1 cellular context compared by ENCODE assay signal in genomic region chr11:62678770-62679696, GRCh38.
TF ChIP-seq lines count a peak whose summit lies in the region.

UBXN1 (minus strand) TSS chr11:62679073; CDS start chr11:62678923, 150 bp downstream.

TF ChIP-seq in HepG2, 621 proteins besides CTCF, POLR2A, EP300 and RAD21 (continued from another document and continues in another):
- TF ChIP-seq KIAA2018 (CRISPR knock-in tag; IDR thresholded peaks at IDR 0.05; ENCODE audit: borderline replicate concordance) (no peak), CEBPG (CRISPR knock-in tag; IDR thresholded peaks at IDR 0.05) (no peak), HNRNPH1 (optimal IDR thresholded peaks at IDR 0.05; ENCODE audit: low read depth, low read length) (peak; percentile 51), ATF7-NPFF (CRISPR knock-in tag; IDR thresholded peaks at IDR 0.05; ENCODE audit: low read depth) (peak; percentile 38; the same call in 1 of the 2 replicates), EEA1 (CRISPR knock-in tag; IDR thresholded peaks at IDR 0.05; ENCODE audit: borderline replicate concordance) (no peak), ZNF644 (CRISPR knock-in tag; IDR thresholded peaks at IDR 0.05; ENCODE audit: low read depth) (no peak), ZNF891 (CRISPR knock-in tag; IDR thresholded peaks at IDR 0.05) (peak; percentile 76), ERF (CRISPR knock-in tag; IDR thresholded peaks at IDR 0.05) (peak; percentile 63; the same call in 1 of the 2 replicates), PHF21A (CRISPR knock-in tag; IDR thresholded peaks at IDR 0.05) (peak; percentile 59; the same call in 1 of the 2 replicates), KMT2B (CRISPR knock-in tag; IDR thresholded peaks at IDR 0.05) (peak; percentile 94), IKZF5 (CRISPR knock-in tag; IDR thresholded peaks at IDR 0.05) (peak; percentile 60; the same call in 1 of the 2 replicates), ZNF383 (CRISPR knock-in tag; IDR thresholded peaks at IDR 0.05; ENCODE audit: borderline replicate concordance) (no peak), ZNF773 (CRISPR knock-in tag; IDR thresholded peaks at IDR 0.05; ENCODE audit: borderline replicate concordance) (no peak), ZNF550 (CRISPR knock-in tag; IDR thresholded peaks at IDR 0.05; ENCODE audit: borderline replicate concordance) (no peak), PLRG1 (conservative IDR thresholded peaks at IDR 0.05) (no peak), ZNF326 (CRISPR knock-in tag; IDR thresholded peaks at IDR 0.05; ENCODE audit: borderline replicate concordance) (no peak), TOE1 (CRISPR knock-in tag; IDR thresholded peaks at IDR 0.05) (no peak), MED8 (CRISPR knock-in tag; IDR thresholded peaks at IDR 0.05; ENCODE audit: insufficient replicate concordance) (peak; percentile 63), TBX3 (IDR thresholded peaks at IDR 0.05; ENCODE audit: borderline replicate concordance) (no peak), DMTF1 (CRISPR knock-in tag; IDR thresholded peaks at IDR 0.05) (no peak), ZNF556 (CRISPR knock-in tag; IDR thresholded peaks at IDR 0.05; ENCODE audit: borderline replicate concordance) (peak; percentile 64), ONECUT2 (CRISPR knock-in tag; IDR thresholded peaks at IDR 0.05) (peak; percentile 14; the same call in 1 of the 2 replicates), ZC3H13 (CRISPR knock-in tag; IDR thresholded peaks at IDR 0.05) (peak; percentile 36; the same call in 1 of the 2 replicates), ZNF552 (CRISPR knock-in tag; IDR thresholded peaks at IDR 0.05; ENCODE audit: borderline replicate concordance) (no peak), ZNF343 (CRISPR knock-in tag; IDR thresholded peaks at IDR 0.05) (no peak), ZNF564 (CRISPR knock-in tag; IDR thresholded peaks at IDR 0.05) (peak; percentile 61), SPEN (CRISPR knock-in tag; IDR thresholded peaks at IDR 0.05; ENCODE audit: low read depth) (peak; percentile 88), FOXK1 (CRISPR knock-in tag; IDR thresholded peaks at IDR 0.05; ENCODE audit: borderline replicate concordance, low read depth) (peak; percentile 91), ARID2 (CRISPR knock-in tag; IDR thresholded peaks at IDR 0.05; ENCODE audit: borderline replicate concordance) (peak; percentile 54; the same call in 1 of the 2 replicates), ZNF672 (CRISPR knock-in tag; IDR thresholded peaks at IDR 0.05) (no peak), PRDM4 (CRISPR knock-in tag; IDR thresholded peaks at IDR 0.05; ENCODE audit: borderline replicate concordance) (0 out of 2 replicates have a peak, but pooled peaks have one; percentile 67), MAZ (IDR thresholded peaks at IDR 0.05; ENCODE audit: borderline replicate concordance, low read depth, low read length) (no peak), MAZ (CRISPR knock-in tag; IDR thresholded peaks at IDR 0.05; ENCODE audit: low read depth) (peak; percentile 40; the same call in 1 of the 2 replicates), ZBTB7B (CRISPR knock-in tag; IDR thresholded peaks at IDR 0.05) (peak; percentile 57), ZNF12 (CRISPR knock-in tag; IDR thresholded peaks at IDR 0.05) (no peak), ZNF354B (CRISPR knock-in tag; IDR thresholded peaks at IDR 0.05) (no peak), ZFP41 (CRISPR knock-in tag; IDR thresholded peaks at IDR 0.05; ENCODE audit: borderline replicate concordance) (peak; percentile 79; the same call in 1 of the 2 replicates), ZMYM3 (CRISPR knock-in tag; IDR thresholded peaks at IDR 0.05) (peak; percentile 48), MEIS2 (CRISPR knock-in tag; IDR thresholded peaks at IDR 0.05) (peak; percentile 45; the same call in 1 of the 2 replicates), SIN3B (IDR thresholded peaks at IDR 0.05; ENCODE audit: low read length) (peak; percentile 69; the same call in 1 of the 2 replicates), KLF13 (CRISPR knock-in tag; IDR thresholded peaks at IDR 0.05) (no peak), HHEX (CRISPR knock-in tag; IDR thresholded peaks at IDR 0.05) (no peak), CHCHD3 (CRISPR knock-in tag; IDR thresholded peaks at IDR 0.05) (no peak), ELF1 (CRISPR knock-in tag; IDR thresholded peaks at IDR 0.05) (peak; percentile 95)
- TF ChIP-seq, protein P1, sequence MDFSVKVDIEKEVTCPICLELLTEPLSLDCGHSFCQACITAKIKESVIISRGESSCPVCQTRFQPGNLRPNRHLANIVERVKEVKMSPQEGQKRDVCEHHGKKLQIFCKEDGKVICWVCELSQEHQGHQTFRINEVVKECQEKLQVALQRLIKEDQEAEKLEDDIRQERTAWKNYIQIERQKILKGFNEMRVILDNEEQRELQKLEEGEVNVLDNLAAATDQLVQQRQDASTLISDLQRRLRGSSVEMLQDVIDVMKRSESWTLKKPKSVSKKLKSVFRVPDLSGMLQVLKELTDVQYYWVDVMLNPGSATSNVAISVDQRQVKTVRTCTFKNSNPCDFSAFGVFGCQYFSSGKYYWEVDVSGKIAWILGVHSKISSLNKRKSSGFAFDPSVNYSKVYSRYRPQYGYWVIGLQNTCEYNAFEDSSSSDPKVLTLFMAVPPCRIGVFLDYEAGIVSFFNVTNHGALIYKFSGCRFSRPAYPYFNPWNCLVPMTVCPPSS (IDR thresholded peaks at IDR 0.05), result no peak
- TF ChIP-seq, protein P2, sequence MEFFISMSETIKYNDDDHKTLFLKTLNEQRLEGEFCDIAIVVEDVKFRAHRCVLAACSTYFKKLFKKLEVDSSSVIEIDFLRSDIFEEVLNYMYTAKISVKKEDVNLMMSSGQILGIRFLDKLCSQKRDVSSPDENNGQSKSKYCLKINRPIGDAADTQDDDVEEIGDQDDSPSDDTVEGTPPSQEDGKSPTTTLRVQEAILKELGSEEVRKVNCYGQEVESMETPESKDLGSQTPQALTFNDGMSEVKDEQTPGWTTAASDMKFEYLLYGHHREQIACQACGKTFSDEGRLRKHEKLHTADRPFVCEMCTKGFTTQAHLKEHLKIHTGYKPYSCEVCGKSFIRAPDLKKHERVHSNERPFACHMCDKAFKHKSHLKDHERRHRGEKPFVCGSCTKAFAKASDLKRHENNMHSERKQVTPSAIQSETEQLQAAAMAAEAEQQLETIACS (CRISPR knock-in tag; IDR thresholded peaks at IDR 0.05), result no peak
- TF ChIP-seq, protein P3, sequence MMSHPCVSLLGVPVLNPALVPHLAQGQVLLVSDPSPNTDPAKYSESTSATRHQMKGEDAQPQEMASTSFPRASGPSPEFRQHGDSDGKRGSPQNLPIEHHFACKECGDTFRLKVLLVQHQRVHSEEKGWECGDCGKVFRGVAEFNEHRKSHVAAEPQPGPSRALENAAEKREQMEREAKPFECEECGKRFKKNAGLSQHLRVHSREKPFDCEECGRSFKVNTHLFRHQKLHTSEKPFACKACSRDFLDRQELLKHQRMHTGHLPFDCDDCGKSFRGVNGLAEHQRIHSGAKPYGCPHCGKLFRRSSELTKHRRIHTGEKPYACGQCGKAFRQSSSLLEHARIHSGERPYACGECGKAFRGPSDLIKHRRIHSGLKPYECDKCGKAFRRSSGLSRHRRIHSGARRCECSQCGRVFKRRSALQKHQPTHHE (CRISPR knock-in tag; IDR thresholded peaks at IDR 0.05; ENCODE audit: borderline replicate concordance), result no peak; the same call in 1 of the 2 replicates
- TF ChIP-seq, protein P4, sequence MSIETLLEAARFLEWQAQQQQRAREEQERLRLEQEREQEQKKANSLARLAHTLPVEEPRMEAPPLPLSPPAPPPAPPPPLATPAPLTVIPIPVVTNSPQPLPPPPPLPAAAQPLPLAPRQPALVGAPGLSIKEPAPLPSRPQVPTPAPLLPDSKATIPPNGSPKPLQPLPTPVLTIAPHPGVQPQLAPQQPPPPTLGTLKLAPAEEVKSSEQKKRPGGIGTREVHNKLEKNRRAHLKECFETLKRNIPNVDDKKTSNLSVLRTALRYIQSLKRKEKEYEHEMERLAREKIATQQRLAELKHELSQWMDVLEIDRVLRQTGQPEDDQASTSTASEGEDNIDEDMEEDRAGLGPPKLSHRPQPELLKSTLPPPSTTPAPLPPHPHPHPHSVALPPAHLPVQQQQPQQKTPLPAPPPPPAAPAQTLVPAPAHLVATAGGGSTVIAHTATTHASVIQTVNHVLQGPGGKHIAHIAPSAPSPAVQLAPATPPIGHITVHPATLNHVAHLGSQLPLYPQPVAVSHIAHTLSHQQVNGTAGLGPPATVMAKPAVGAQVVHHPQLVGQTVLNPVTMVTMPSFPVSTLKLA (IDR thresholded peaks at IDR 0.05), result no peak
